Comparison of ENCODE assay signal across 8 cellular contexts in the genomic region with DNA sequence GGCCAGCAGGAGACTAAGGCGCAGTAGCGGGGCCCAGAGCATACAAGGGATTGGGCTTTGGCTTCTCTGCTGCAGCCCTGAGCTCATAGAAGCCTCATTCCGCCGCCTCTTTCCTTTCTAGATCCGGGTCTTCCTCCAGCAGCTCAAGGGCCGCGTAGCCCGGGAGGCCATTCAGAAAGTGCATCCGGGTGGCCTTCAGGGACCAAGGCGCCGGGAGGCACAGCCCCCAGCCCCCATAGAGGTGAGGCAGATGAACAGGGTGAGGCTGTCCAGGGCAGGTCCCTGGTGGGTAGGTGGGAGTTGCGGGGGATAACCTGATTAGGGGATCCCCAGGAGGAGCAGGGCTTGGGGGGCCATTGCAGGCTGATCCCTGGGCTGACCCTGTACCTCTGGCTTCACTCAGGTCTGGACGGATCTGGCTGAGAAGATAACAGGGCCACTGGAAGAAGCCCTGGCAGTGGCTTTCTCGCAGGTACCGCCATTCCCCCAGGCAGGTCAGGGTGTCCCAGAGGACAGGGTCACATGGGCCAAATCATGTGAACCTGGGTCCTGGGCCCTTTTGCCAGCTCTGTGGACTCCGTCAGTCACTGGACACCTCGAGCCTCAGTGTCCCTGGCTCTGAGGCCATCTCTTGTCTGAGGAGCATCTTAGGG. TPM values are rescaled to one million over a fixed set of nuclear protein-coding genes. Genes with fewer than 3 reads are reported as not detected.
DNase-seq lines count a peak whose midpoint lies in the region; ATAC-seq and TF ChIP-seq lines count a peak whose summit lies in the region.

No MANE protein-coding gene starts in this region.

- intact Hi-C loops in IMR-90 (cut with micrococcal nuclease): no loop called here
- intact Hi-C loops in breast epithelium (cut with DNase I; ENCODE audit: low total_unique reads): no loop called here

- H3K4me3 ChIP-seq in AG04449 (ENCODE audit: low read depth, low read length) (peak overlapping the region; percentile 66), IMR-90 (ENCODE audit: insufficient read depth, low read depth, low read length) (peak overlapping the region; percentile 58), breast epithelium (peak overlapping the region; percentile 58 to 87 (median 67)), muscle layer of duodenum (ENCODE audit: low read depth in 1 of 2, low read length in 2 of 2) (peak overlapping the region; percentile 43 to 67)

- peak overlapping the region; percentile 99 for H2AK9ac ChIP-seq in IMR-90 (replicated peaks; ENCODE audit: low read depth, low read length, poor library complexity)

- peak overlapping the region; percentile 98; the same call in 1 of the 2 replicates for H3K23ac ChIP-seq in IMR-90 (ENCODE audit: low read depth, low read length)

- H3K4ac ChIP-seq in IMR-90 (ENCODE audit: low read depth, low read length): peak overlapping the region; percentile 97

- H2BK120ac ChIP-seq in IMR-90 (ENCODE audit: low read depth, low read length): no peak overlapping the region; the same call in 1 of the 2 replicates

- peak overlapping the region; percentile 1 to 94; a peak in 2 of 4 replicates for H4K8ac ChIP-seq in IMR-90 (ENCODE audit: low read depth in 2 of 2, low read length in 2 of 2)

- H3K9me1 ChIP-seq in IMR-90 (ENCODE audit: insufficient read depth, low read length): peaks cover 9% of the 10 kb centered on the region

- no TSS peak for BruUV-seq in IMR-90 (replicated peaks; lab: Mats Ljungman, UMichigan)

- no peaks in the 10 kb centered on the region for H3K9me3 ChIP-seq in IMR-90 (ENCODE audit: control insufficient read depth, insufficient read depth, low read length)
- no peaks in the 10 kb centered on the region for H3K9me3 ChIP-seq in breast epithelium
- no peaks in the 10 kb centered on the region for H3K9me3 ChIP-seq in muscle layer of duodenum (ENCODE audit: control insufficient read depth in 1 of 2, low read length in 2 of 2)

- 69% methylated on average over 7 of the region's 17 CpGs; no CpG with 5 or more reads in 1 of the 2 experiments for WGBS in IMR-90 (ENCODE audit: extremely low coverage in 2 of 2, insufficient read length in 1 of 2), 2 experiments

- H3K14ac ChIP-seq in IMR-90 (replicated peaks; ENCODE audit: low read depth, low read length): peak overlapping the region; percentile 99

- no peak overlapping the region for H3K18ac ChIP-seq in IMR-90 (ENCODE audit: low read depth, low read length)

- no peak overlapping the region for H2BK20ac ChIP-seq in IMR-90 (ENCODE audit: low read depth, low read length)

- H4K91ac ChIP-seq in IMR-90 (ENCODE audit: insufficient read depth, low read depth, low read length): peak overlapping the region; percentile 82

- no peak for TF ChIP-seq CTCF in AG04449 (IDR thresholded peaks at IDR 0.05; ENCODE audit: insufficient read depth, low read length, missing control alignments)
- TF ChIP-seq CTCF in IMR-90 (conservative IDR thresholded peaks at IDR 0.05; ENCODE audit: low read depth, low read length): no peak
- TF ChIP-seq CTCF in breast epithelium (IDR thresholded peaks at IDR 0.05): no peak

- H3K9ac ChIP-seq in IMR-90 (ENCODE audit: low read depth, low read length): peak overlapping the region; percentile 80

- TF ChIP-seq RAD21 in IMR-90 (IDR thresholded peaks at IDR 0.05; ENCODE audit: low read length): no peak

- peak overlapping the region; percentile 87 for H2BK5ac ChIP-seq in IMR-90 (ENCODE audit: low read depth, low read length, poor library complexity, severe bottlenecking)

- POLR2A ChIA-PET in AG04449 (lab: Yijun Ruan, JAX) (interaction anchor here (0.8 to 2.3 kb wide), 5 partner anchors 8 to 52 kb away, joined by 4 to 13 read pairs (median 6); a partner anchor contains a TSS), IMR-90 (lab: Charles Lee; ENCODE audit: unreplicated experiment) (interaction anchor here (0.6 kb wide), 1 partner anchor 415 kb away, joined by 3 read pairs; no protein-coding TSS in a partner anchor)

- peak overlapping the region; percentile 95 for H2AK5ac ChIP-seq in IMR-90 (ENCODE audit: low read depth, low read length)

- ATAC-seq in IMR-90 (ENCODE audit: low read depth): no peak
- ATAC-seq in GM19324 (IDR thresholded peaks at IDR 0.05; ENCODE audit: low FRiP score, unreplicated experiment): no peak

- peak overlapping the region; percentile 79 for H3K27ac ChIP-seq in IMR-90 (ENCODE audit: insufficient read depth, low read length)
- peak overlapping the region; percentile 90 to 93 for H3K27ac ChIP-seq in breast epithelium
- peak overlapping the region; percentile 79 for H3K27ac ChIP-seq in muscle layer of duodenum (ENCODE audit: low read length)

- H2BK15ac ChIP-seq in IMR-90 (ENCODE audit: low read depth, low read length): no peak overlapping the region

- in situ Hi-C loops in IMR-90 (cut with MboI; ENCODE audit: low sequenced_read_pairs): no loop called here

- peaks cover 7% of the 10 kb centered on the region; the same call in 1 of the 2 replicates for H3K36me3 ChIP-seq in IMR-90 (ENCODE audit: control insufficient read depth, insufficient read depth, low read length)
- H3K36me3 ChIP-seq in breast epithelium: no peaks in the 10 kb centered on the region
- H3K36me3 ChIP-seq in muscle layer of duodenum (ENCODE audit: control insufficient read depth in 1 of 2, insufficient read depth in 2 of 2, low read length in 2 of 2): peaks cover 7 to 16% of the 10 kb centered on the region in 2 donors

- DNase-seq in AG04449 (ENCODE audit: low read depth, low spot score) (no peak), IMR-90 (no peak), breast epithelium (ENCODE audit: low spot score in 2 of 2) (no peak), SW480 (ENCODE audit: low spot score) (no peak), NCI-H2029 (lab: John Stamatoyannopoulos, UW) (no peak), NCI-H524 treated with DMSO at 0.1 percent for 48 hours (lab: John Stamatoyannopoulos, UW) (no peak)

- H3K56ac ChIP-seq in IMR-90 (ENCODE audit: extremely low read depth, insufficient read depth, low read length): peak overlapping the region; percentile 20; the same call in 1 of the 2 replicates

- TF ChIP-seq POLR2A in IMR-90 (IDR thresholded peaks at IDR 0.05; ENCODE audit: low read depth, low read length) (no peak), breast epithelium (IDR thresholded peaks at IDR 0.05) (no peak)

- H2AFZ ChIP-seq in IMR-90 (replicated peaks; ENCODE audit: low read length, poor library complexity): peak overlapping the region; percentile 97

- dilution Hi-C loops in IMR-90 (cut with HindIII; ENCODE audit: low sequenced_read_pairs, unreplicated experiment): no loop called here

- H3K4me1 ChIP-seq in IMR-90 (ENCODE audit: control insufficient read depth, insufficient read depth, low read length): peaks cover 18% of the 10 kb centered on the region
- H3K4me1 ChIP-seq in breast epithelium: peaks cover 20 to 36% of the 10 kb centered on the region in 2 donors
- H3K4me1 ChIP-seq in muscle layer of duodenum (ENCODE audit: control insufficient read depth in 1 of 2, insufficient read depth in 2 of 2, low read length in 2 of 2): peaks cover 5 to 76% of the 10 kb centered on the region in 2 donors

- H3K27me3 ChIP-seq in IMR-90 (ENCODE audit: control insufficient read depth, insufficient read depth, low read length) (peaks cover 2% of the 10 kb centered on the region; the same call in 1 of the 2 replicates), breast epithelium (peaks cover 4 to 27% of the 10 kb centered on the region in 2 donors), muscle layer of duodenum (ENCODE audit: low read depth, low read length) (peaks cover 20% of the 10 kb centered on the region)

- peaks cover 0 to 22% of the 10 kb centered on the region in 2 experiments; a peak in 2 of 4 replicates for H3K79me1 ChIP-seq in IMR-90 (ENCODE audit: low read depth in 1 of 2, low read length in 2 of 2)

- peak overlapping the region; percentile 93 for H3K4me2 ChIP-seq in IMR-90 (ENCODE audit: low read depth, low read length)

- H4K5ac ChIP-seq in IMR-90 (ENCODE audit: low read depth, low read length): no peak overlapping the region

- peaks cover 11% of the 10 kb centered on the region for H4K20me1 ChIP-seq in IMR-90 (ENCODE audit: insufficient read depth, low read length)

- CTCF ChIA-PET in AG04449 (lab: Yijun Ruan, JAX): interaction anchor here (0.7 to 5.9 kb wide), 9 partner anchors 8 to 81 kb away, joined by 3 to 29 read pairs (median 8); a partner anchor contains a TSS
- CTCF ChIA-PET in IMR-90 (lab: Yijun Ruan, JAX): interaction anchor here (1.1 kb wide), 1 partner anchor 27 kb away, joined by 3 read pairs; no protein-coding TSS in a partner anchor

TF ChIP-seq in IMR-90, 13 proteins besides CTCF, POLR2A, EP300 and RAD21:
- TF ChIP-seq CEBPB (IDR thresholded peaks at IDR 0.05; ENCODE audit: low read depth, low read length): no peak

RNA-seq across cellular contexts. Expression of a gene that starts 1.3 kb away (rescaled TPM):
- total RNA-seq in IMR-90 (2012; rRNA removed) (12.5 TPM in 2 replicates), breast epithelium (10 to 100 TPM; 13.8 to 14.8 (median 13.8) TPM)
- polyA plus RNA-seq in IMR-90 (2012; rRNA removed): 29.2 and 34.9 TPM in 2 replicates
- polyA plus RNA-seq in IMR-90 (2012; cell fraction: cytosol; rRNA removed): 25.5 and 35.6 TPM in 2 replicates
- 14.1 and 27.5 TPM in 2 replicates for polyA plus RNA-seq in IMR-90 (2012; cell fraction: nucleus; rRNA removed; ENCODE audit: low replicate concordance)

RNA-seq across cellular contexts. Expression of a gene that starts 4.5 kb away (rescaled TPM):
- total RNA-seq in IMR-90 (2012; rRNA removed) (0.36 and 0.56 TPM in 2 replicates), breast epithelium (1 to 10 TPM in 2 of 3 donors, under 1 TPM in 1; 0.32 to 9.5 (median 5.6) TPM)
- polyA plus RNA-seq in IMR-90 (2012; rRNA removed): 7.4 and 12.8 TPM in 2 replicates
- polyA plus RNA-seq in IMR-90 (2012; cell fraction: cytosol; rRNA removed): 8.1 and 17.5 TPM in 2 replicates
- polyA plus RNA-seq in IMR-90 (2012; cell fraction: nucleus; rRNA removed; ENCODE audit: low replicate concordance): 3.9 and 11.2 TPM in 2 replicates

RNA-seq across cellular contexts. Expression of a gene that starts 6.8 kb away (rescaled TPM):
- not detected in 2 replicates for total RNA-seq in IMR-90 (2012; rRNA removed)
- 0.94 and 2.2 TPM in 2 replicates for polyA plus RNA-seq in IMR-90 (2012; rRNA removed)
- 3.5 and 4.4 TPM in 2 replicates for polyA plus RNA-seq in IMR-90 (2012; cell fraction: cytosol; rRNA removed)
- 1.9 and 3.1 TPM in 2 replicates for polyA plus RNA-seq in IMR-90 (2012; cell fraction: nucleus; rRNA removed; ENCODE audit: low replicate concordance)
- total RNA-seq in breast epithelium: 1 to 10 TPM in 1 of 3 donors, not detected in 2; 2.3 TPM

RNA-seq across cellular contexts. Expression of a gene that starts 17.8 kb away (rescaled TPM):
- total RNA-seq in IMR-90 (2012; rRNA removed): 3.9 and 4.1 TPM in 2 replicates
- 15.6 TPM in 2 replicates for polyA plus RNA-seq in IMR-90 (2012; rRNA removed)
- polyA plus RNA-seq in IMR-90 (2012; cell fraction: cytosol; rRNA removed): 4.4 and 11.5 TPM in 2 replicates
- polyA plus RNA-seq in IMR-90 (2012; cell fraction: nucleus; rRNA removed; ENCODE audit: low replicate concordance): 49.0 and 68.0 TPM in 2 replicates
- total RNA-seq in breast epithelium: 10 to 100 TPM; 13.3 to 17.1 (median 13.8) TPM

RNA-seq across cellular contexts. Expression of a gene that starts 22.0 kb away (rescaled TPM):
- total RNA-seq in IMR-90 (2012; rRNA removed): 37.6 and 43.0 TPM in 2 replicates
- 52.3 and 65.3 TPM in 2 replicates for polyA plus RNA-seq in IMR-90 (2012; rRNA removed)
- 34.9 and 59.4 TPM in 2 replicates for polyA plus RNA-seq in IMR-90 (2012; cell fraction: cytosol; rRNA removed)
- 92.3 and 186 TPM in 2 replicates for polyA plus RNA-seq in IMR-90 (2012; cell fraction: nucleus; rRNA removed; ENCODE audit: low replicate concordance)
- total RNA-seq in breast epithelium: 10 to 100 TPM; 29.3 to 59.6 (median 57.8) TPM
